In the genomic region with DNA sequence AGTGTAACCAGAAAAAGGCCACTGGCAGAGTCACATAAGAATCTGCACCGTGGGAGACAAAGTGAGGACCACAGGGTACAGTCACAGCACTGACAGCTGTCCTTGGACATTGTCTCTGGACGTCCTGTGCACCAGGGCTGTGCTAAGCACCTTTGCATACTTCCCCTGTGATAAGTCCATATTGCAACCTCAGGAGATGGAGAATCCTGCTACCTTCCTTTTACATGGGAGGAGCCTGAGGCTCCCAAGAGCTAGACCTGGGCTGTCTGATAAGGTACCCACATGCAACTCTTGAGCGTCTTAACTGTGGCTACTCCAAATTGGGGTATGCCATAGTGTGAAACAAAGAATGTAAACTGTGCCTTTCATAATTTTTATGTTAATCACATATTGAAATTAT, we compare ENCODE assay signal across 29 cellular contexts. TPM values are rescaled to one million over a fixed set of nuclear protein-coding genes. Genes with fewer than 3 reads are reported as not detected.
DNase-seq lines count a peak whose midpoint lies in the region; ATAC-seq, FAIRE-seq and TF ChIP-seq lines count a peak whose summit lies in the region.
"Had no signal": no experiment of that assay in that cellular context is flagged by ENCODE, and none has a peak within 500 bp of the region (broad histone marks: within the 10 kb centered on the region; RNA-seq: fewer than 3 reads in every experiment).

No MANE protein-coding gene starts in this region.

- no peaks in the 10 kb centered on the region for H4K20me1 ChIP-seq in HepG2 (ENCODE audit: insufficient read depth, low read length)
- H4K20me1 ChIP-seq: BLaER1 had no signal

- no peak overlapping the region for H3K4me3 ChIP-seq in HepG2 (replicated peaks in 1 of 3; ENCODE audit: insufficient read depth in 1 of 3, low read depth in 2 of 3, low read length in 3 of 3)
- no peak overlapping the region for H3K4me3 ChIP-seq in right lobe of liver
- no peak overlapping the region for H3K4me3 ChIP-seq in trophoblast cell (ENCODE audit: low read depth, low read length)
- H3K4me3 ChIP-seq: BLaER1, GM12878 had no signal

- H3K79me2 ChIP-seq in HepG2 (ENCODE audit: insufficient read depth, low read length) (no peaks in the 10 kb centered on the region), trophoblast cell (ENCODE audit: control insufficient read depth, insufficient read depth, low read length, poor library complexity) (no peaks in the 10 kb centered on the region)

- in situ Hi-C loops in HepG2 (cut with HindIII; ENCODE audit: extremely low pct_ligation_motif_present, low pct_unique_long_range_greater_than_20kb): no loop called here

- H2BK12ac ChIP-seq in trophoblast cell (ENCODE audit: low read length): no peak overlapping the region

- no peak for DNase-seq in HepG2 (ENCODE audit: low spot score)
- DNase-seq in right lobe of liver: no peak
- peak; percentile 53 to 62 for DNase-seq in trophoblast cell
- no peak for DNase-seq in urothelium cell line (ENCODE audit: low spot score)
- no peak for DNase-seq in NCI-H128 (lab: John Stamatoyannopoulos, UW; ENCODE audit: unreplicated experiment)
- no peak for DNase-seq in anterior cingulate cortex (lab: John Stamatoyannopoulos, UW)
- DNase-seq: 8988T; ACHN; BE2C; C1 segment of cervical spinal cord; CD4-positive, alpha-beta memory T cell; CD4-positive, CD25-positive, alpha-beta regulatory T cell; CD8-positive, alpha-beta memory T cell; COR-L47; DMS 273 treated with DMSO at 0.1 percent for 48 hours; DMS79; DND-41; EL; GDM1 had no signal

- H2AFZ ChIP-seq in HepG2 (ENCODE audit: low read length): no peak overlapping the region
- no peak overlapping the region for H2AFZ ChIP-seq in trophoblast cell (ENCODE audit: insufficient read depth, low read length, poor library complexity)

- 57% methylated on average over 2 of the region's 3 CpGs for WGBS in HepG2 (ENCODE audit: low lambda C conversion rate)
- 92% methylated on average over 1 of the region's 3 CpGs for WGBS in right lobe of liver (ENCODE audit: insufficient coverage, low coverage, low lambda C conversion rate, missing lambda C conversion rate)
- no CpG with 5 or more reads among the region's 3 CpGs for WGBS in trophoblast cell (ENCODE audit: extremely low coverage, insufficient coverage, insufficient read length)

- H4K8ac ChIP-seq in trophoblast cell (ENCODE audit: low read depth, low read length): no peak overlapping the region

- H3K36me3 ChIP-seq in HepG2 (replicated peaks in 1 of 2; ENCODE audit: control insufficient read depth in 1 of 2, insufficient read depth in 2 of 2, low read length in 2 of 2) (no peaks in the 10 kb centered on the region), right lobe of liver (no peaks in the 10 kb centered on the region), trophoblast cell (ENCODE audit: control insufficient read depth in 1 of 2, insufficient read depth in 2 of 2, low read length in 2 of 2) (no peaks in the 10 kb centered on the region)
- H3K36me3 ChIP-seq: BE2C, BLaER1 had no signal

- H4K12ac ChIP-seq in trophoblast cell (ENCODE audit: low read depth, low read length): no peak overlapping the region

- H3K18ac ChIP-seq in trophoblast cell (ENCODE audit: low read length): no peak overlapping the region

- TF ChIP-seq CTCF in HepG2 (CRISPR knock-in tag; IDR thresholded peaks at IDR 0.05) (no peak), right lobe of liver (IDR thresholded peaks at IDR 0.05) (no peak)

- ATAC-seq in HepG2 (peak; percentile 37; the same call in 2 of the 3 replicates), right lobe of liver (no peak)
- ATAC-seq: GM12878 had no signal

- H3K4ac ChIP-seq in trophoblast cell (ENCODE audit: low read depth, low read length): no peak overlapping the region

- H3K9me3 ChIP-seq in HepG2 (ENCODE audit: low read length): no peaks in the 10 kb centered on the region
- H3K9me3 ChIP-seq in right lobe of liver: no peaks in the 10 kb centered on the region
- H3K9me3 ChIP-seq in trophoblast cell (ENCODE audit: insufficient read depth, low read depth, low read length): no peaks in the 10 kb centered on the region
- H3K9me3 ChIP-seq: BE2C, BLaER1 had no signal

- no peak overlapping the region for H3K23ac ChIP-seq in trophoblast cell (ENCODE audit: low read length)

- peaks cover 43% of the 10 kb centered on the region for H3K4me1 ChIP-seq in HepG2 (ENCODE audit: insufficient read depth, low read length)
- H3K4me1 ChIP-seq in right lobe of liver: peaks cover 0 to 46% (median 7%) of the 10 kb centered on the region in 4 donors
- H3K4me1 ChIP-seq in trophoblast cell (ENCODE audit: control insufficient read depth in 1 of 2, insufficient read depth in 2 of 2, low read length in 2 of 2): no peaks in the 10 kb centered on the region
- H3K4me1 ChIP-seq: BE2C had no signal

- CTCF ChIA-PET in HepG2 (lab: Yijun Ruan, JAX; ENCODE audit: low intra/inter-chr PET ratio, low total read pairs): no interaction called here

- H3K27me3 ChIP-seq in HepG2 (ENCODE audit: control insufficient read depth in 1 of 2, insufficient read depth in 2 of 2, low read length in 2 of 2) (no peaks in the 10 kb centered on the region), right lobe of liver (no peaks in the 10 kb centered on the region), trophoblast cell (ENCODE audit: insufficient read depth, low read length) (no peaks in the 10 kb centered on the region)
- H3K27me3 ChIP-seq: BLaER1 had no signal

- no peak for TF ChIP-seq EP300 in HepG2 (IDR thresholded peaks at IDR 0.05; ENCODE audit: low read depth in 2 of 2, low read length in 2 of 2)
- TF ChIP-seq EP300 in HepG2 (CRISPR knock-in tag; IDR thresholded peaks at IDR 0.05; ENCODE audit: borderline replicate concordance): no peak

- no peak overlapping the region for H3K14ac ChIP-seq in trophoblast cell (ENCODE audit: low read length)

- H3K79me1 ChIP-seq in trophoblast cell (ENCODE audit: low read length): no peaks in the 10 kb centered on the region

- no peak for TF ChIP-seq POLR2A in HepG2 (IDR thresholded peaks at IDR 0.05; ENCODE audit: insufficient read depth in 1 of 2, low read depth in 2 of 2, low read length in 2 of 2)
- TF ChIP-seq POLR2A in right lobe of liver (IDR thresholded peaks at IDR 0.05): no peak

- no peak for FAIRE-seq in HepG2 (lab: Jason Lieb, UNC)
- peak; percentile 68 for FAIRE-seq in urothelium cell line (lab: Jason Lieb, UNC)
- FAIRE-seq: A204.1, GM12878, GM12892, GM18507 had no signal

- no TSS peak for BruUV-seq in HepG2 (replicated peaks; lab: Mats Ljungman, UMichigan)

- TF ChIP-seq RAD21 in HepG2 (CRISPR knock-in tag; IDR thresholded peaks at IDR 0.05): no peak

- H3K9ac ChIP-seq in HepG2 (ENCODE audit: insufficient read depth, low read depth, low read length) (no peak overlapping the region), trophoblast cell (ENCODE audit: low read length) (no peak overlapping the region)
- H3K9ac ChIP-seq: BLaER1 had no signal

- no peak overlapping the region for H4K91ac ChIP-seq in trophoblast cell (ENCODE audit: low read depth, low read length)

- no peak overlapping the region for H3K4me2 ChIP-seq in HepG2 (ENCODE audit: low read depth, low read length)
- no peak overlapping the region for H3K4me2 ChIP-seq in trophoblast cell (ENCODE audit: low read length)
- H3K4me2 ChIP-seq: BLaER1 had no signal

- H3K27ac ChIP-seq in HepG2 (ENCODE audit: extremely low read length, insufficient read depth, low read length) (no peak overlapping the region), right lobe of liver (no peak overlapping the region), trophoblast cell (ENCODE audit: low read depth, low read length) (no peak overlapping the region)
- H3K27ac ChIP-seq: BLaER1 had no signal

- no peak overlapping the region for H2BK120ac ChIP-seq in trophoblast cell (ENCODE audit: insufficient read depth, low read length, poor library complexity)

- POLR2A ChIA-PET in HepG2 (lab: Yijun Ruan, JAX): no interaction called here

- no peak overlapping the region for H2BK5ac ChIP-seq in trophoblast cell (ENCODE audit: low read depth, low read length, poor library complexity)

- intact Hi-C loops in HepG2 (cut with micrococcal nuclease; ENCODE audit: unreplicated experiment) (no loop called here), right lobe of liver (cut with DNase I) (loop anchor here in 1 of 2 donors (10.0 kb wide), 1 partner anchor 97 kb away; no protein-coding TSS in a partner anchor)

- H2AK5ac ChIP-seq in trophoblast cell (ENCODE audit: low read length): no peak overlapping the region

RNA-seq across cellular contexts. Expression of a gene that starts 2.5 kb away (rescaled TPM):
- total RNA-seq in HepG2 (2016; rRNA removed; fragmentation: Illumina TruSeq; extraction: Trizol) (1.3 and 2.1 TPM in 2 replicates), right lobe of liver (100 to 1,000 TPM in 1 of 6 experiments, 10 to 100 TPM in 3, 1 to 10 TPM in 2; 4.4 to 195 (median 47.9) TPM)
- 0.18 and 0.20 TPM in 2 replicates for total RNA-seq in HepG2 (2016; cell fraction: cytosol; rRNA removed; fragmentation: Illumina TruSeq; extraction: Trizol; ENCODE audit: low read depth)
- 0.98 and 1.9 TPM in 2 replicates for total RNA-seq in HepG2 (2016; cell fraction: insoluble cytoplasmic fraction; rRNA removed; fragmentation: Illumina TruSeq; extraction: Trizol)
- total RNA-seq in HepG2 (2016; cell fraction: membrane; rRNA removed; fragmentation: Illumina TruSeq; extraction: Trizol): 0.69 and 0.74 TPM in 2 replicates
- total RNA-seq in HepG2 (2016; cell fraction: nucleus; rRNA removed; fragmentation: Illumina TruSeq; extraction: Trizol): 2.6 and 3.1 TPM in 2 replicates
- 3.1 and 4.4 TPM in 2 replicates for polyA plus RNA-seq in HepG2 (2011; rRNA removed)
- 1.9 and 2.3 TPM in 2 replicates for polyA plus RNA-seq in HepG2 (2011; cell fraction: cytosol; rRNA removed)
- 4.9 and 6.3 TPM in 2 replicates for polyA plus RNA-seq in HepG2 (2011; cell fraction: nucleus; rRNA removed)
- 3.8 and 4.3 TPM in 2 replicates for polyA plus RNA-seq in HepG2 (2012)
- polyA plus RNA-seq in HepG2 (2016; cell fraction: cytosol; fragmentation: Illumina TruSeq; extraction: Trizol; ENCODE audit: low read depth): 0.59 and 0.63 TPM in 2 replicates
- 1.4 and 1.7 TPM in 2 replicates for polyA plus RNA-seq in HepG2 (2016; cell fraction: insoluble cytoplasmic fraction; fragmentation: Illumina TruSeq; extraction: Trizol; ENCODE audit: low read depth)
- 1.0 and 1.1 TPM in 2 replicates for polyA plus RNA-seq in HepG2 (2016; cell fraction: membrane; fragmentation: Illumina TruSeq; extraction: Trizol; ENCODE audit: low read depth)
- polyA plus RNA-seq in HepG2 (2016; cell fraction: nucleus; fragmentation: Illumina TruSeq; extraction: Trizol; ENCODE audit: insufficient read depth, low read depth): 5.6 and 6.6 TPM in 2 replicates
- polyA minus RNA-seq in HepG2 (2011; rRNA and poly(A)+ RNA removed; ENCODE audit: low replicate concordance): 0.28 and 1.4 TPM in 2 replicates
- 0.53 and 0.59 TPM in 2 replicates for polyA minus RNA-seq in HepG2 (2011; cell fraction: cytosol; rRNA and poly(A)+ RNA removed)
- 1.6 and 2.6 TPM in 2 replicates for polyA minus RNA-seq in HepG2 (2011; cell fraction: nucleus; rRNA and poly(A)+ RNA removed)
- not detected in 2 replicates for polyA plus RNA-seq in trophoblast cell (2013)
- total RNA-seq: A673; CD4-positive, alpha-beta memory T cell; CD4-positive, CD25-positive, alpha-beta regulatory T cell; CD8-positive, alpha-beta memory T cell; Daoy; G401; GM12878 had no signal
- polyA plus RNA-seq: AG04450; CD14-positive monocyte; CD4-positive, alpha-beta memory T cell; CD4-positive, CD25-positive, alpha-beta regulatory T cell; CD8-positive, alpha-beta memory T cell; GM12878 had no signal

RNA-seq across cellular contexts. Expression of a gene that starts 24.8 kb away (rescaled TPM):
- total RNA-seq in HepG2 (2016; rRNA removed; fragmentation: Illumina TruSeq; extraction: Trizol) (916 and 2,043 TPM in 2 replicates), right lobe of liver (1,000 to 10,000 TPM in 4 of 6 experiments, 100 to 1,000 TPM in 2; 718 to 1,905 (median 1,079) TPM)
- 471 and 481 TPM in 2 replicates for total RNA-seq in HepG2 (2016; cell fraction: cytosol; rRNA removed; fragmentation: Illumina TruSeq; extraction: Trizol; ENCODE audit: low read depth)
- total RNA-seq in HepG2 (2016; cell fraction: insoluble cytoplasmic fraction; rRNA removed; fragmentation: Illumina TruSeq; extraction: Trizol): 804 and 2,090 TPM in 2 replicates
- 901 and 919 TPM in 2 replicates for total RNA-seq in HepG2 (2016; cell fraction: membrane; rRNA removed; fragmentation: Illumina TruSeq; extraction: Trizol)
- total RNA-seq in HepG2 (2016; cell fraction: nucleus; rRNA removed; fragmentation: Illumina TruSeq; extraction: Trizol): 1,485 and 1,705 TPM in 2 replicates
- polyA plus RNA-seq in HepG2 (2011; rRNA removed): 19,152 and 25,909 TPM in 2 replicates
- 20,098 and 20,625 TPM in 2 replicates for polyA plus RNA-seq in HepG2 (2011; cell fraction: cytosol; rRNA removed)
- 9,439 and 11,951 TPM in 2 replicates for polyA plus RNA-seq in HepG2 (2011; cell fraction: nucleus; rRNA removed)
- polyA plus RNA-seq in HepG2 (2012): 11,866 and 12,118 TPM in 2 replicates
- polyA plus RNA-seq in HepG2 (2016; cell fraction: cytosol; fragmentation: Illumina TruSeq; extraction: Trizol; ENCODE audit: low read depth): 786 and 806 TPM in 2 replicates
- polyA plus RNA-seq in HepG2 (2016; cell fraction: insoluble cytoplasmic fraction; fragmentation: Illumina TruSeq; extraction: Trizol; ENCODE audit: low read depth): 1,066 and 1,282 TPM in 2 replicates
- 1,111 and 1,147 TPM in 2 replicates for polyA plus RNA-seq in HepG2 (2016; cell fraction: membrane; fragmentation: Illumina TruSeq; extraction: Trizol; ENCODE audit: low read depth)
- 3,176 and 3,280 TPM in 2 replicates for polyA plus RNA-seq in HepG2 (2016; cell fraction: nucleus; fragmentation: Illumina TruSeq; extraction: Trizol; ENCODE audit: insufficient read depth, low read depth)
- 2.8 and 6,182 TPM in 2 replicates for polyA minus RNA-seq in HepG2 (2011; rRNA and poly(A)+ RNA removed; ENCODE audit: low replicate concordance)
- 4,116 and 5,679 TPM in 2 replicates for polyA minus RNA-seq in HepG2 (2011; cell fraction: cytosol; rRNA and poly(A)+ RNA removed)
- polyA minus RNA-seq in HepG2 (2011; cell fraction: nucleus; rRNA and poly(A)+ RNA removed): 1,476 and 2,466 TPM in 2 replicates
- not detected in 2 replicates for polyA plus RNA-seq in trophoblast cell (2013)
- total RNA-seq: CD4-positive, alpha-beta memory T cell; CD4-positive, CD25-positive, alpha-beta regulatory T cell; CD8-positive, alpha-beta memory T cell; Daoy; G401 had no signal
- polyA plus RNA-seq: AG04450; CD14-positive monocyte; CD4-positive, alpha-beta memory T cell; CD4-positive, CD25-positive, alpha-beta regulatory T cell; CD8-positive, alpha-beta memory T cell had no signal

RNA-seq across cellular contexts. Expression of a gene that starts 28.2 kb away (rescaled TPM):
- 0.11 TPM in 1 of 2 replicates, not detected in the other for total RNA-seq in HepG2 (2016; rRNA removed; fragmentation: Illumina TruSeq; extraction: Trizol)
- not detected in 2 replicates for total RNA-seq in HepG2 (2016; cell fraction: cytosol; rRNA removed; fragmentation: Illumina TruSeq; extraction: Trizol; ENCODE audit: low read depth)
- total RNA-seq in HepG2 (2016; cell fraction: insoluble cytoplasmic fraction; rRNA removed; fragmentation: Illumina TruSeq; extraction: Trizol): 0.11 TPM in 1 of 2 replicates, not detected in the other
- total RNA-seq in HepG2 (2016; cell fraction: membrane; rRNA removed; fragmentation: Illumina TruSeq; extraction: Trizol): not detected in 2 replicates
- not detected in 2 replicates for total RNA-seq in HepG2 (2016; cell fraction: nucleus; rRNA removed; fragmentation: Illumina TruSeq; extraction: Trizol)
- 0.09 and 0.12 TPM in 2 replicates for polyA plus RNA-seq in HepG2 (2011; rRNA removed)
- polyA plus RNA-seq in HepG2 (2011; cell fraction: cytosol; rRNA removed): 0.07 and 0.09 TPM in 2 replicates
- 0.11 and 0.16 TPM in 2 replicates for polyA plus RNA-seq in HepG2 (2011; cell fraction: nucleus; rRNA removed)
- polyA plus RNA-seq in HepG2 (2012): 0.80 TPM in 2 replicates
- 0.08 TPM in 1 of 2 replicates, not detected in the other for polyA plus RNA-seq in HepG2 (2016; cell fraction: cytosol; fragmentation: Illumina TruSeq; extraction: Trizol; ENCODE audit: low read depth)
- not detected in 2 replicates for polyA plus RNA-seq in HepG2 (2016; cell fraction: insoluble cytoplasmic fraction; fragmentation: Illumina TruSeq; extraction: Trizol; ENCODE audit: low read depth)
- polyA plus RNA-seq in HepG2 (2016; cell fraction: membrane; fragmentation: Illumina TruSeq; extraction: Trizol; ENCODE audit: low read depth): 0.09 TPM in 1 of 2 replicates, not detected in the other
- polyA plus RNA-seq in HepG2 (2016; cell fraction: nucleus; fragmentation: Illumina TruSeq; extraction: Trizol; ENCODE audit: insufficient read depth, low read depth): 0.52 TPM in 1 of 2 replicates, not detected in the other
- 0.06 TPM in 1 of 2 replicates, not detected in the other for polyA minus RNA-seq in HepG2 (2011; rRNA and poly(A)+ RNA removed; ENCODE audit: low replicate concordance)
- not detected in 2 replicates for polyA minus RNA-seq in HepG2 (2011; cell fraction: cytosol; rRNA and poly(A)+ RNA removed)
- not detected in 2 replicates for polyA minus RNA-seq in HepG2 (2011; cell fraction: nucleus; rRNA and poly(A)+ RNA removed)
- 1,000 to 10,000 TPM in 2 of 6 experiments, 100 to 1,000 TPM in 4; 378 to 1,312 (median 664) TPM for total RNA-seq in right lobe of liver
- 0.05 TPM in 1 of 2 replicates, not detected in the other for polyA plus RNA-seq in trophoblast cell (2013)
- total RNA-seq: A673; CD4-positive, alpha-beta memory T cell; CD4-positive, CD25-positive, alpha-beta regulatory T cell; CD8-positive, alpha-beta memory T cell; Daoy; G401 had no signal
- polyA plus RNA-seq: AG04450; CD14-positive monocyte; CD4-positive, alpha-beta memory T cell; CD4-positive, CD25-positive, alpha-beta regulatory T cell; CD8-positive, alpha-beta memory T cell; GM12878 had no signal

Comparison
In these comparisons a context has a peak if more than half of its experiments do, and no peak if none do; other contexts are left out.
1. RNA of a gene that starts 28.2 kb away (total RNA-seq): 378 to 1,312 TPM in right lobe of liver; 0.11 TPM in HepG2; every median in the first group is over 100 times any median in the second.
2. DNase-seq: peak in trophoblast cell (2 of 2); none in HepG2 (single experiment), right lobe of liver (0 of 3), urothelium cell line (single experiment), NCI-H128 (single experiment) and anterior cingulate cortex (0 of 58).